ENCODE assay signal across 13 cellular contexts in genomic region chr1:229258851-229259110, GRCh38. TPM values are rescaled to one million over a fixed set of nuclear protein-coding genes. Genes with fewer than 3 reads are reported as not detected.
DNase-seq lines count a peak whose midpoint lies in the region; ATAC-seq, FAIRE-seq and TF ChIP-seq lines count a peak whose summit lies in the region.
"Had no signal": no experiment of that assay in that cellular context is flagged by ENCODE, and none has a peak within 500 bp of the region (broad histone marks: within the 10 kb centered on the region; RNA-seq: fewer than 3 reads in every experiment).

No MANE protein-coding gene starts in this region.

- no peaks in the 10 kb centered on the region for H3K27me3 ChIP-seq in HCT116 (ENCODE audit: insufficient read depth, low read length)
- H3K27me3 ChIP-seq in H1 (replicated peaks in 1 of 4; ENCODE audit: control insufficient read depth in 3 of 4, extremely low read depth in 1 of 4, insufficient read depth in 3 of 4, low read length in 3 of 4) = no peaks in the 10 kb centered on the region
- H3K27me3 ChIP-seq in osteoblast (ENCODE audit: insufficient read depth, low read length) = no peaks in the 10 kb centered on the region
- H3K27me3 ChIP-seq: pancreas had no signal

- no peak for TF ChIP-seq RAD21 in HCT116 (IDR thresholded peaks at IDR 0.05; ENCODE audit: low read depth)
- TF ChIP-seq RAD21 in H1 (IDR thresholded peaks at IDR 0.05 in 1 of 2, conservative IDR thresholded peaks at IDR 0.05 in 1 of 2; ENCODE audit: low read depth in 2 of 2, low read length in 2 of 2) = peak in 1 of 2 experiments; percentile 15; a peak in 1 of 4 replicates

- peak overlapping the region; percentile 60 for H3K4me3 Mint-ChIP-seq in activated naive CD8-positive, alpha-beta T cell treated with anti-CD3 and anti-CD28 coated beads, Interleukin-2, amount 10 ng/mL, durations not matched to agents 7 days and 5 days
- no peak overlapping the region for H3K4me3 Mint-ChIP-seq in activated naive CD8-positive, alpha-beta T cell treated with anti-CD3 and anti-CD28 coated beads, Interleukin-2, amount 50 U/mL, for 24 hours

- H3K36me3 Mint-ChIP-seq in activated naive CD8-positive, alpha-beta T cell treated with anti-CD3 and anti-CD28 coated beads, Interleukin-2, amount 10 ng/mL, durations not matched to agents 7 days and 5 days = no peaks in the 10 kb centered on the region
- H3K36me3 Mint-ChIP-seq in activated naive CD8-positive, alpha-beta T cell treated with anti-CD3 and anti-CD28 coated beads, Interleukin-2, amount 50 U/mL, for 24 hours (ENCODE audit: low read depth) = no peaks in the 10 kb centered on the region

- H3K79me2 ChIP-seq in HCT116 (ENCODE audit: insufficient read depth, low read length) (no peaks in the 10 kb centered on the region), H1 (ENCODE audit: control insufficient read depth in 1 of 2, insufficient read depth in 2 of 2, low read length in 2 of 2) (no peaks in the 10 kb centered on the region), osteoblast (ENCODE audit: insufficient read depth, low read length) (no peaks in the 10 kb centered on the region)

- H3K36me3 ChIP-seq in HCT116 (ENCODE audit: control insufficient read depth in 1 of 2, insufficient read depth in 2 of 2, low read length in 2 of 2) (no peaks in the 10 kb centered on the region), H1 (ENCODE audit: control insufficient read depth in 2 of 4, insufficient read depth in 4 of 4, low read length in 3 of 4) (no peaks in the 10 kb centered on the region), osteoblast (ENCODE audit: insufficient read depth, low read length) (no peaks in the 10 kb centered on the region)
- H3K36me3 ChIP-seq: pancreas had no signal

- no peak for FAIRE-seq in H1 (lab: Jason Lieb, UNC)
- FAIRE-seq: islet of Langerhans, pancreas had no signal

- TF ChIP-seq CTCF in HCT116 (IDR thresholded peaks at IDR 0.05 in 2 of 3, conservative IDR thresholded peaks at IDR 0.05 in 1 of 3; ENCODE audit: borderline replicate concordance in 1 of 3, insufficient read depth in 1 of 3, low read depth in 2 of 3, low read length in 2 of 3) (no peak), H1 (IDR thresholded peaks at IDR 0.05; ENCODE audit: control extremely low read depth in 1 of 3, insufficient read depth in 1 of 3, low read depth in 1 of 3, low read length in 3 of 3) (no peak), osteoblast (IDR thresholded peaks at IDR 0.05; ENCODE audit: extremely low read depth, low read depth, low read length) (no peak)

- no peak overlapping the region for H3K23ac ChIP-seq in H1 (ENCODE audit: insufficient read length)

- no peaks in the 10 kb centered on the region for H3K23me2 ChIP-seq in H1 (ENCODE audit: low read depth, low read length)

- H3K9ac ChIP-seq in HCT116 (ENCODE audit: low read length) (no peak overlapping the region), H1 (replicated peaks in 1 of 4; ENCODE audit: extremely low read depth in 1 of 4, low read depth in 3 of 4, low read length in 3 of 4) (no peak overlapping the region)

- CTCF ChIA-PET in HCT116 (lab: Charles Lee) = interaction anchor here (0.5 to 3.3 kb wide), 13 partner anchors 12 to 256 kb away, joined by 3 to 54 read pairs (median 3); partner anchors contain the start of gene RAB4A
- CTCF ChIA-PET in H1 (lab: Charles Lee; ENCODE audit: partially characterized antibody) = interaction anchor here (0.6 to 5.7 kb wide), 38 partner anchors 10 to 608 kb away, joined by 3 to 69 read pairs (median 3); partner anchors contain the start of gene CCSAP

- H2BK15ac ChIP-seq in H1 (ENCODE audit: low read length) = no peak overlapping the region

- TF ChIP-seq POLR2A in HCT116 (IDR thresholded peaks at IDR 0.05; ENCODE audit: borderline replicate concordance, extremely low read depth, insufficient read depth, insufficient read length) (no peak), H1 (IDR thresholded peaks at IDR 0.05; ENCODE audit: control extremely low read depth in 1 of 2, low read depth in 2 of 2, low read length in 2 of 2) (no peak)

- POLR2A ChIA-PET in activated naive CD8-positive, alpha-beta T cell treated with anti-CD3 and anti-CD28 coated beads, Interleukin-2, amount 10 ng/mL, durations not matched to agents 7 days and 5 days (lab: Charles Lee) = interaction anchor here (0.7 to 1.3 kb wide), 5 partner anchors 148 to 1944 kb away, joined by 3 to 8 read pairs (median 3); no protein-coding TSS in a partner anchor
- POLR2A ChIA-PET in HCT116 (lab: Charles Lee) (interaction anchor here (1.0 to 1.4 kb wide), 2 partner anchors 223 to 250 kb away, joined by 4 read pairs; partner anchors contain the start of gene NUP133), H1 (lab: Charles Lee; ENCODE audit: partially characterized antibody) (interaction anchor here (1.0 to 1.6 kb wide), 2 partner anchors 12 to 249 kb away, joined by 3 to 5 read pairs; partner anchors contain the start of genes NUP133 and RAB4A)

- TF ChIP-seq EP300 in H1 (IDR thresholded peaks at IDR 0.05; ENCODE audit: borderline replicate concordance in 1 of 2, low read depth in 2 of 2, low read length in 2 of 2) = no peak

- H3K14ac ChIP-seq in H1 (ENCODE audit: insufficient read length) = no peak overlapping the region

- H3K9me3 Mint-ChIP-seq in activated naive CD8-positive, alpha-beta T cell treated with anti-CD3 and anti-CD28 coated beads, Interleukin-2, amount 10 ng/mL, durations not matched to agents 7 days and 5 days = no peaks in the 10 kb centered on the region
- H3K9me3 Mint-ChIP-seq in activated naive CD8-positive, alpha-beta T cell treated with anti-CD3 and anti-CD28 coated beads, Interleukin-2, amount 50 U/mL, for 24 hours = no peaks in the 10 kb centered on the region

- no peak overlapping the region for H4K91ac ChIP-seq in H1 (replicated peaks; ENCODE audit: insufficient read length, low read length)

- H3K4me3 ChIP-seq in HCT116 (replicated peaks in 1 of 2; ENCODE audit: low read depth in 1 of 2, low read length in 2 of 2) = no peak overlapping the region
- H3K4me3 ChIP-seq in H1 (ENCODE audit: extremely low read depth in 1 of 4, insufficient read depth in 2 of 4, low read depth in 3 of 4, low read length in 4 of 4) = no peak overlapping the region
- H3K4me3 ChIP-seq in osteoblast (ENCODE audit: insufficient read depth, low read length) = no peak overlapping the region
- H3K4me3 ChIP-seq: pancreas had no signal

- H3K56ac ChIP-seq in H1 (replicated peaks; ENCODE audit: insufficient read length, low read depth, low read length) = no peak overlapping the region

- H4K20me1 ChIP-seq in HCT116 (ENCODE audit: insufficient read depth) (no peaks in the 10 kb centered on the region), H1 (replicated peaks in 1 of 2; ENCODE audit: control insufficient read depth in 1 of 2, insufficient read depth in 2 of 2, low read length in 2 of 2) (no peaks in the 10 kb centered on the region), osteoblast (ENCODE audit: insufficient read depth, low read length) (no peaks in the 10 kb centered on the region)

- no peaks in the 10 kb centered on the region for H3K27me3 Mint-ChIP-seq in activated naive CD8-positive, alpha-beta T cell treated with anti-CD3 and anti-CD28 coated beads, Interleukin-2, amount 10 ng/mL, durations not matched to agents 7 days and 5 days
- no peaks in the 10 kb centered on the region for H3K27me3 Mint-ChIP-seq in activated naive CD8-positive, alpha-beta T cell treated with anti-CD3 and anti-CD28 coated beads, Interleukin-2, amount 50 U/mL, for 24 hours

- peaks cover 20% of the 10 kb centered on the region for H3K4me1 Mint-ChIP-seq in activated naive CD8-positive, alpha-beta T cell treated with anti-CD3 and anti-CD28 coated beads, Interleukin-2, amount 10 ng/mL, durations not matched to agents 7 days and 5 days
- H3K4me1 Mint-ChIP-seq in activated naive CD8-positive, alpha-beta T cell treated with anti-CD3 and anti-CD28 coated beads, Interleukin-2, amount 50 U/mL, for 24 hours = peaks cover 36% of the 10 kb centered on the region

- RAD21 ChIA-PET in HCT116 (lab: Charles Lee; ENCODE audit: low non-redundant PET in 1 of 2, low total read pairs in 2 of 2, uncharacterized antibody in 2 of 2, unreplicated experiment in 2 of 2) = interaction anchor here (0.7 to 2.0 kb wide), 5 partner anchors 35 to 256 kb away, joined by 3 to 5 read pairs (median 4); no protein-coding TSS in a partner anchor

- H3K4me1 ChIP-seq in HCT116 (ENCODE audit: control insufficient read depth in 1 of 2, insufficient read depth in 2 of 2, low read length in 2 of 2) = peaks cover 7 to 8% of the 10 kb centered on the region in 2 experiments; a peak in 2 of 4 replicates
- peaks cover 0 to 6% (median 2%) of the 10 kb centered on the region in 4 experiments; a peak in 2 of 7 replicates for H3K4me1 ChIP-seq in H1 (replicated peaks in 1 of 4; ENCODE audit: control insufficient read depth in 3 of 4, insufficient read depth in 4 of 4, low read length in 3 of 4)
- H3K4me1 ChIP-seq in osteoblast (ENCODE audit: insufficient read depth, low read length) = no peaks in the 10 kb centered on the region

- intact Hi-C loops in HCT116 (cut with micrococcal nuclease) = loop anchor here (1.0 to 10.0 kb wide), 6 partner anchors 196 to 1052 kb away; partner anchors contain the start of genes RHOU, TAF5L and URB2

- H3K4me2 ChIP-seq in HCT116 (ENCODE audit: low read length) (no peak overlapping the region), H1 (ENCODE audit: insufficient read depth in 1 of 2, low read depth in 2 of 2, low read length in 2 of 2) (no peak overlapping the region), osteoblast (ENCODE audit: insufficient read depth, low read length) (peak overlapping the region; percentile 41)

- no peak overlapping the region for H3K18ac ChIP-seq in H1 (ENCODE audit: extremely low read depth, low read length)

- no peak overlapping the region for H2AFZ ChIP-seq in HCT116 (ENCODE audit: low read depth, low read length, poor library complexity, severe bottlenecking)
- peak overlapping the region; percentile 52 for H2AFZ ChIP-seq in H1 (ENCODE audit: low read length)
- peak overlapping the region; percentile 60 for H2AFZ ChIP-seq in osteoblast (ENCODE audit: low read length)

- no peak overlapping the region for H3K4ac ChIP-seq in H1 (replicated peaks; ENCODE audit: insufficient read length, low read depth, low read length)

- no peaks in the 10 kb centered on the region for H3K9me3 ChIP-seq in HCT116 (ENCODE audit: control insufficient read depth in 1 of 2, insufficient read depth in 1 of 2, low read depth in 1 of 2, low read length in 2 of 2)
- no peaks in the 10 kb centered on the region for H3K9me3 ChIP-seq in H1 (ENCODE audit: insufficient read depth in 2 of 2, low read depth in 1 of 2, low read length in 1 of 2)
- no peaks in the 10 kb centered on the region for H3K9me3 ChIP-seq in osteoblast (ENCODE audit: low read depth, low read length)
- H3K9me3 ChIP-seq: pancreas had no signal

- no peak overlapping the region for H2BK12ac ChIP-seq in H1 (ENCODE audit: low read depth, low read length)

- peak overlapping the region; percentile 72 for H3K27ac Mint-ChIP-seq in activated naive CD8-positive, alpha-beta T cell treated with anti-CD3 and anti-CD28 coated beads, Interleukin-2, amount 10 ng/mL, durations not matched to agents 7 days and 5 days
- no peak overlapping the region for H3K27ac Mint-ChIP-seq in activated naive CD8-positive, alpha-beta T cell treated with anti-CD3 and anti-CD28 coated beads, Interleukin-2, amount 50 U/mL, for 24 hours

- H2BK120ac ChIP-seq in H1 (replicated peaks; ENCODE audit: low read depth, low read length) = no peak overlapping the region

- H2BK5ac ChIP-seq in H1 (ENCODE audit: low read depth, low read length) = no peak overlapping the region

- no peak overlapping the region for H2BK20ac ChIP-seq in H1 (ENCODE audit: low read length)

- H3K79me1 ChIP-seq in H1 (ENCODE audit: low read depth, low read length) = no peaks in the 10 kb centered on the region

- H4K8ac ChIP-seq in H1 (ENCODE audit: extremely low read depth, insufficient read depth, low read length) = no peak overlapping the region

- BruUV-seq in HCT116 (replicated peaks; lab: Mats Ljungman, UMichigan) = no TSS peak

- H3K9me2 ChIP-seq in HCT116 (ENCODE audit: insufficient read depth) = no peaks in the 10 kb centered on the region

- DNase-seq in activated naive CD8-positive, alpha-beta T cell treated with anti-CD3 and anti-CD28 coated beads, Interleukin-2, amount 10 ng/mL, durations not matched to agents 7 days and 5 days = no peak
- DNase-seq in activated naive CD8-positive, alpha-beta T cell treated with anti-CD3 and anti-CD28 coated beads, Interleukin-2, amount 50 U/mL, for 24 hours = no peak
- no peak for DNase-seq in HCT116 (ENCODE audit: low read depth, low spot score)
- no peak for DNase-seq in H1 (ENCODE audit: low read depth in 1 of 2, low spot score in 2 of 2)
- DNase-seq in osteoblast (ENCODE audit: insufficient read length, low spot score, missing footprints) = peak; percentile 68
- DNase-seq in putamen (ENCODE audit: low spot score) = no peak
- DNase-seq in cerebellum (ENCODE audit: low spot score) = no peak
- DNase-seq in activated CD8-positive, alpha-beta memory T cell treated with anti-CD3 and anti-CD28 coated beads, Interleukin-2, amount 50 U/mL, for 48 hours = no peak
- DNase-seq: activated CD4-positive, alpha-beta T cell treated with anti-CD3 and anti-CD28 coated beads, Interleukin-2, amount 50 U/mL, for 48 hours; NCI-H1436; stimulated activated CD4-positive, alpha-beta T cell treated with anti-CD3 and anti-CD28 coated beads, Interleukin-12 subunit alpha, Interleukin-12 subunit beta, amount 100 ng/mL, for 4 hours had no signal

- H2AK5ac ChIP-seq in H1 (ENCODE audit: low read depth, low read length) = no peak overlapping the region

- WGBS in H1 (ENCODE audit: extremely low coverage in 1 of 2, insufficient coverage in 1 of 2, insufficient read length in 1 of 2, insufficient replicate concordance in 2 of 2, low coverage in 1 of 2, low lambda C conversion rate in 2 of 2, missing lambda C conversion rate in 1 of 2), 2 experiments = 54% methylated on average over 4 of the region's 4 CpGs; no CpG with 5 or more reads in 1 of the 2 experiments

- H3K27ac ChIP-seq in HCT116 (ENCODE audit: low read depth, low read length) = no peak overlapping the region
- H3K27ac ChIP-seq in H1 (ENCODE audit: low read depth, low read length) = no peak overlapping the region
- no peak overlapping the region for H3K27ac ChIP-seq in osteoblast (ENCODE audit: low read depth, low read length)
- H3K27ac ChIP-seq: pancreas had no signal

- ATAC-seq in activated naive CD8-positive, alpha-beta T cell treated with anti-CD3 and anti-CD28 coated beads, Interleukin-2, amount 10 ng/mL, durations not matched to agents 7 days and 5 days (ENCODE audit: low read depth) = no peak
- ATAC-seq in activated naive CD8-positive, alpha-beta T cell treated with anti-CD3 and anti-CD28 coated beads, Interleukin-2, amount 50 U/mL, for 24 hours = no peak
- ATAC-seq in HCT116 = peak; percentile 28; the same call in 1 of the 2 replicates

- H4K5ac ChIP-seq in H1 (ENCODE audit: insufficient read length, low read depth, low read length) = peak overlapping the region; percentile 37

RNA-seq across cellular contexts. Expression of gene RAB4A, which starts 12.1 kb away (rescaled TPM):
- total RNA-seq in activated naive CD8-positive, alpha-beta T cell treated with anti-CD3 and anti-CD28 coated beads, Interleukin-2, amount 10 ng/mL, durations not matched to agents 7 days and 5 days = 10 to 100 TPM; 38.1 to 44.6 TPM
- total RNA-seq in HCT116 (2021; ENCODE audit: unreplicated experiment) (101 TPM), osteoblast (19.9 and 20.0 TPM in 2 replicates), cerebellum (26.5 TPM)
- 46.0 and 57.7 TPM in 2 replicates for polyA plus RNA-seq in HCT116 (2012)
- 68.8 and 73.4 TPM in 2 replicates for total RNA-seq in H1 (2021; fragmentation: NEBNext Ultra II Directional; extraction: Animal tissue kit (Norgen Biotek cat#: 25700))
- 13.3 and 16.7 TPM in 2 replicates for polyA plus RNA-seq in H1 (2011; rRNA removed)
- 30.0 TPM for polyA plus RNA-seq in H1 (2011; cell fraction: cytosol; rRNA removed)
- 12.3 TPM for polyA plus RNA-seq in H1 (2011; cell fraction: nucleus; rRNA removed)
- polyA plus RNA-seq in H1 (2012, experiment 1 of 2) = 34.1 to 42.5 TPM (median 36.4 TPM) in 4 replicates
- 26.9 TPM for polyA plus RNA-seq in H1 (2012, experiment 2 of 2)
- 20.3 TPM for polyA plus RNA-seq in H1 (2013, experiment 1 of 2)
- polyA plus RNA-seq in H1 (2013, experiment 2 of 2) = 21.3 TPM
- 5.7 and 6.6 TPM in 2 replicates for polyA minus RNA-seq in H1 (2011; rRNA and poly(A)+ RNA removed)
- polyA minus RNA-seq in H1 (2011; cell fraction: cytosol; rRNA and poly(A)+ RNA removed) = 11.6 TPM
- 19.8 TPM for polyA minus RNA-seq in H1 (2011; cell fraction: nucleus; rRNA and poly(A)+ RNA removed)
